Comparison of ENCODE assay signal across 1 cellular context in genomic region chr16:57013902-57014301, GRCh38.
TF ChIP-seq lines count a peak whose summit lies in the region.

No MANE protein-coding gene starts in this region.

TF ChIP-seq in IMR-90, 13 proteins besides CTCF, POLR2A, EP300 and RAD21:
- TF ChIP-seq NFE2L2 (IDR thresholded peaks at IDR 0.05; ENCODE audit: low read depth, low read length) (no peak), BHLHE40 (IDR thresholded peaks at IDR 0.05; ENCODE audit: low read depth, low read length) (no peak), MXI1 (IDR thresholded peaks at IDR 0.05; ENCODE audit: borderline replicate concordance, low read depth, low read length) (no peak), MAZ (IDR thresholded peaks at IDR 0.05; ENCODE audit: borderline replicate concordance, low read depth, low read length) (no peak), CEBPB (IDR thresholded peaks at IDR 0.05; ENCODE audit: low read depth, low read length) (no peak), RFX5 (IDR thresholded peaks at IDR 0.05; ENCODE audit: low read depth, low read length) (no peak), SMC3 (IDR thresholded peaks at IDR 0.05; ENCODE audit: low read depth, low read length) (no peak), FOS (IDR thresholded peaks at IDR 0.05; ENCODE audit: low read depth, low read length) (no peak), ELK1 (IDR thresholded peaks at IDR 0.05; ENCODE audit: borderline replicate concordance, low read depth, low read length) (no peak), MAFK (IDR thresholded peaks at IDR 0.05; ENCODE audit: low read depth, low read length) (no peak), USF2 (IDR thresholded peaks at IDR 0.05; ENCODE audit: low read depth, low read length) (no peak)
